ENCODE assay signal across 1 cellular context in the genomic region with DNA sequence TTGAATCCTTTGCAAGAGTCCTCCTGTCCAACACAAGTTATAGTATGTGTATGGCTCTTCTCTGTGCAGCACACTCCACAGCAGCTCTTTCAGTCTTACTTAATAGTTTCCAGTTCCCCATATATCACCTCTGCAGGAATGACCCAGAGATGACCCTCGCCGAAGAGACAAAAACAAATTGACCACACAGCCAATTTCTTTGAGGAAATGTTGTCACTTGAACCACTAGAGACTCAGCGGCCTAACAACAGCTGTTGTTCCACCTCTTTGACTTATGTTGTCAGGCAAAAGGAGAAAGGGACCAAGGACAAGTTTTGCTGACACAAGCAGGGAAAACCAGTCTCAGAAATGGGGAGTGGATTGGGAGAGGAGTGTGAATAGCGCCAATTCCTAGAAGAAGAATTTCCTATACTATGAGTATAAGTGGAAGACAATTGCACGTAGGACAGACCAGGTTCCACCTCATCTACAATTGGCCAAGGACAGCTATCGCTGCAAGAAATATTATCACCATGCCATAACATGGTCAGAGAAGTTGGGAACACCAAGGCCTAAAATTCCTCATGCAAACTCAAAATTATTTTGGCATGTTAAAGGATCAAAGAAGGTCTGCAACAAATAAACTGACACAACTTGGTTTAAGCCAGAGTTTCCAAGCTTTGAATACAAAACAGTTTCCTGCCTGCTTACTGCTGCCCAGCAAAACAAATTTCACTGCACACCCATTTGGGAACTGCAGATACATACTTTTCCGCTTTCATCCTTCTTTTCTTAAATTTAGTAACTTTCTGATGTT.
TF ChIP-seq lines count a peak whose summit lies in the region.

No MANE protein-coding gene starts in this region.

TF ChIP-seq in GM23338, 12 proteins besides CTCF, POLR2A, EP300 and RAD21 (continued from another document):
- TF ChIP-seq, protein P1, sequence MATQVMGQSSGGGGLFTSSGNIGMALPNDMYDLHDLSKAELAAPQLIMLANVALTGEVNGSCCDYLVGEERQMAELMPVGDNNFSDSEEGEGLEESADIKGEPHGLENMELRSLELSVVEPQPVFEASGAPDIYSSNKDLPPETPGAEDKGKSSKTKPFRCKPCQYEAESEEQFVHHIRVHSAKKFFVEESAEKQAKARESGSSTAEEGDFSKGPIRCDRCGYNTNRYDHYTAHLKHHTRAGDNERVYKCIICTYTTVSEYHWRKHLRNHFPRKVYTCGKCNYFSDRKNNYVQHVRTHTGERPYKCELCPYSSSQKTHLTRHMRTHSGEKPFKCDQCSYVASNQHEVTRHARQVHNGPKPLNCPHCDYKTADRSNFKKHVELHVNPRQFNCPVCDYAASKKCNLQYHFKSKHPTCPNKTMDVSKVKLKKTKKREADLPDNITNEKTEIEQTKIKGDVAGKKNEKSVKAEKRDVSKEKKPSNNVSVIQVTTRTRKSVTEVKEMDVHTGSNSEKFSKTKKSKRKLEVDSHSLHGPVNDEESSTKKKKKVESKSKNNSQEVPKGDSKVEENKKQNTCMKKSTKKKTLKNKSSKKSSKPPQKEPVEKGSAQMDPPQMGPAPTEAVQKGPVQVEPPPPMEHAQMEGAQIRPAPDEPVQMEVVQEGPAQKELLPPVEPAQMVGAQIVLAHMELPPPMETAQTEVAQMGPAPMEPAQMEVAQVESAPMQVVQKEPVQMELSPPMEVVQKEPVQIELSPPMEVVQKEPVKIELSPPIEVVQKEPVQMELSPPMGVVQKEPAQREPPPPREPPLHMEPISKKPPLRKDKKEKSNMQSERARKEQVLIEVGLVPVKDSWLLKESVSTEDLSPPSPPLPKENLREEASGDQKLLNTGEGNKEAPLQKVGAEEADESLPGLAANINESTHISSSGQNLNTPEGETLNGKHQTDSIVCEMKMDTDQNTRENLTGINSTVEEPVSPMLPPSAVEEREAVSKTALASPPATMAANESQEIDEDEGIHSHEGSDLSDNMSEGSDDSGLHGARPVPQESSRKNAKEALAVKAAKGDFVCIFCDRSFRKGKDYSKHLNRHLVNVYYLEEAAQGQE (IDR thresholded peaks at IDR 0.05; ENCODE audit: unreplicated experiment): no peak
- TF ChIP-seq EZH2phosphoT487 (IDR thresholded peaks at IDR 0.05; ENCODE audit: unreplicated experiment) (no peak), STAT1 (IDR thresholded peaks at IDR 0.05; ENCODE audit: unreplicated experiment) (no peak), CREB1 (CRISPR knock-in tag; IDR thresholded peaks at IDR 0.05; ENCODE audit: low read depth) (no peak), EZH2 (IDR thresholded peaks at IDR 0.05; ENCODE audit: low read depth, unreplicated experiment) (no peak), ZNF331 (CRISPR knock-in tag; IDR thresholded peaks at IDR 0.05; ENCODE audit: low read depth) (no peak)
- TF ChIP-seq, protein P2, sequence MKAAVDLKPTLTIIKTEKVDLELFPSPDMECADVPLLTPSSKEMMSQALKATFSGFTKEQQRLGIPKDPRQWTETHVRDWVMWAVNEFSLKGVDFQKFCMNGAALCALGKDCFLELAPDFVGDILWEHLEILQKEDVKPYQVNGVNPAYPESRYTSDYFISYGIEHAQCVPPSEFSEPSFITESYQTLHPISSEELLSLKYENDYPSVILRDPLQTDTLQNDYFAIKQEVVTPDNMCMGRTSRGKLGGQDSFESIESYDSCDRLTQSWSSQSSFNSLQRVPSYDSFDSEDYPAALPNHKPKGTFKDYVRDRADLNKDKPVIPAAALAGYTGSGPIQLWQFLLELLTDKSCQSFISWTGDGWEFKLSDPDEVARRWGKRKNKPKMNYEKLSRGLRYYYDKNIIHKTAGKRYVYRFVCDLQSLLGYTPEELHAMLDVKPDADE (IDR thresholded peaks at IDR 0.05): no peak
